Comparison of ENCODE assay signal across 8 cellular contexts in genomic region chr15:85380860-85381535, GRCh38. TPM values are rescaled to one million over a fixed set of nuclear protein-coding genes. Genes with fewer than 3 reads are reported as not detected.
DNase-seq lines count a peak whose midpoint lies in the region; ATAC-seq, FAIRE-seq and TF ChIP-seq lines count a peak whose summit lies in the region.

No MANE protein-coding gene starts in this region.

- TF ChIP-seq EP300 in SK-N-SH (IDR thresholded peaks at IDR 0.05; ENCODE audit: borderline replicate concordance in 1 of 2, low read depth in 1 of 2, low read length in 1 of 2): no peak

- peak overlapping the region; percentile 71 for H3K4me2 ChIP-seq in SK-N-SH

- no peaks in the 10 kb centered on the region for H3K36me3 ChIP-seq in SK-N-SH (replicated peaks in 1 of 2; ENCODE audit: control insufficient read depth in 1 of 2, insufficient read depth in 2 of 2, low read length in 1 of 2)

- H3K36me3 Mint-ChIP-seq in activated naive CD8-positive, alpha-beta T cell treated with anti-CD3 and anti-CD28 coated beads, Interleukin-2, amount 50 U/mL, for 24 hours (ENCODE audit: low read depth): peaks cover 12% of the 10 kb centered on the region

- no peaks in the 10 kb centered on the region for H3K9me3 Mint-ChIP-seq in activated naive CD8-positive, alpha-beta T cell treated with anti-CD3 and anti-CD28 coated beads, Interleukin-2, amount 50 U/mL, for 24 hours

- peaks cover 4% of the 10 kb centered on the region for H3F3A ChIP-seq in SK-N-SH (replicated peaks; ENCODE audit: insufficient read depth)

- TF ChIP-seq CTCF in SK-N-SH (IDR thresholded peaks at IDR 0.05): no peak

- no peaks in the 10 kb centered on the region for H3K27me3 ChIP-seq in SK-N-SH (ENCODE audit: insufficient read depth)

- H3K4me1 ChIP-seq in SK-N-SH (ENCODE audit: control insufficient read depth in 1 of 2, insufficient read depth in 2 of 2, low read depth in 1 of 2, low read length in 1 of 2): peaks cover 6 to 12% of the 10 kb centered on the region in 2 experiments; a peak in 3 of 4 replicates

- CTCF ChIA-PET in SK-N-SH (lab: Yijun Ruan, JAX): no interaction called here

- H2AFZ ChIP-seq in SK-N-SH (ENCODE audit: low read depth): no peak overlapping the region

- peak overlapping the region; percentile 78 for H3K9ac ChIP-seq in SK-N-SH

- 2% methylated on average over 23 of the region's 84 CpGs for WGBS in SK-N-SH (ENCODE audit: low lambda C conversion rate)

- H3K4me3 ChIP-seq in SK-N-SH (ENCODE audit: low read depth in 2 of 2, low read length in 1 of 2) (peak overlapping the region; percentile 79 to 81), iPS-11a (ENCODE audit: low read depth, low read length) (peak overlapping the region; percentile 72)

- POLR2A ChIA-PET in SK-N-SH (lab: Yijun Ruan, JAX): no interaction called here

- ATAC-seq in HG02981 (IDR thresholded peaks at IDR 0.05; ENCODE audit: unreplicated experiment): peak; percentile 27
- peak; percentile 23 for ATAC-seq in activated naive CD8-positive, alpha-beta T cell treated with anti-CD3 and anti-CD28 coated beads, Interleukin-2, amount 50 U/mL, for 24 hours

- no peak for FAIRE-seq in RCC 7860 (lab: Jason Lieb, UNC)

- peaks cover 2% of the 10 kb centered on the region for H3K27me3 Mint-ChIP-seq in activated naive CD8-positive, alpha-beta T cell treated with anti-CD3 and anti-CD28 coated beads, Interleukin-2, amount 50 U/mL, for 24 hours

- H3K27ac Mint-ChIP-seq in activated naive CD8-positive, alpha-beta T cell treated with anti-CD3 and anti-CD28 coated beads, Interleukin-2, amount 50 U/mL, for 24 hours: peak overlapping the region; percentile 93

- H4K20me1 ChIP-seq in SK-N-SH (ENCODE audit: insufficient read depth): peaks cover 43% of the 10 kb centered on the region

- DNase-seq in NCI-H1417 (lab: John Stamatoyannopoulos, UW) (peak in 2 of 3 experiments; percentile 78 to 85), NCI-H1417 treated with DMSO at 0.1 percent for 48 hours (lab: John Stamatoyannopoulos, UW) (no peak), SK-N-SH (peak; percentile 88), RCC 7860 (ENCODE audit: low spot score) (no peak)
- peak; percentile 59 for DNase-seq in activated naive CD8-positive, alpha-beta T cell treated with anti-CD3 and anti-CD28 coated beads, Interleukin-2, amount 50 U/mL, for 24 hours
- DNase-seq in stimulated activated CD4-positive, alpha-beta T cell treated with anti-CD3 and anti-CD28 coated beads, Interleukin-12 subunit alpha, Interleukin-12 subunit beta, amount 100 ng/mL, for 4 hours: peak; percentile 51

- no peak for TF ChIP-seq RAD21 in SK-N-SH (IDR thresholded peaks at IDR 0.05; ENCODE audit: low read length)

- no peaks in the 10 kb centered on the region for H3K9me3 ChIP-seq in SK-N-SH

- H3K79me2 ChIP-seq in SK-N-SH (ENCODE audit: insufficient read depth): peaks cover 51% of the 10 kb centered on the region

- H3K4me1 Mint-ChIP-seq in activated naive CD8-positive, alpha-beta T cell treated with anti-CD3 and anti-CD28 coated beads, Interleukin-2, amount 50 U/mL, for 24 hours: peaks cover 72% of the 10 kb centered on the region

- peak overlapping the region; percentile 87 to 92 for H3K27ac ChIP-seq in SK-N-SH (ENCODE audit: low read depth in 2 of 2, low read length in 1 of 2)

- peak overlapping the region; percentile 90 for H3K4me3 Mint-ChIP-seq in activated naive CD8-positive, alpha-beta T cell treated with anti-CD3 and anti-CD28 coated beads, Interleukin-2, amount 50 U/mL, for 24 hours

- no peaks in the 10 kb centered on the region for H3K9me2 ChIP-seq in SK-N-SH

TF ChIP-seq in SK-N-SH, 30 proteins besides CTCF, POLR2A, EP300 and RAD21:
- no peak for TF ChIP-seq SMC3 (IDR thresholded peaks at IDR 0.05; ENCODE audit: low read depth, low read length)
- no peak for TF ChIP-seq RCOR1 (IDR thresholded peaks at IDR 0.05; ENCODE audit: low read length)
- TF ChIP-seq GATA2 (CRISPR knock-in tag; IDR thresholded peaks at IDR 0.05): no peak
- TF ChIP-seq CHD2 (IDR thresholded peaks at IDR 0.05; ENCODE audit: low read length, partially characterized antibody): no peak
- TF ChIP-seq MXI1 (IDR thresholded peaks at IDR 0.05; ENCODE audit: low read depth, low read length): peak; percentile 31; the same call in 1 of the 2 replicates
- no peak for TF ChIP-seq POLR2AphosphoS5 (IDR thresholded peaks at IDR 0.05; ENCODE audit: low read depth, low read length)
- TF ChIP-seq, protein P1, sequence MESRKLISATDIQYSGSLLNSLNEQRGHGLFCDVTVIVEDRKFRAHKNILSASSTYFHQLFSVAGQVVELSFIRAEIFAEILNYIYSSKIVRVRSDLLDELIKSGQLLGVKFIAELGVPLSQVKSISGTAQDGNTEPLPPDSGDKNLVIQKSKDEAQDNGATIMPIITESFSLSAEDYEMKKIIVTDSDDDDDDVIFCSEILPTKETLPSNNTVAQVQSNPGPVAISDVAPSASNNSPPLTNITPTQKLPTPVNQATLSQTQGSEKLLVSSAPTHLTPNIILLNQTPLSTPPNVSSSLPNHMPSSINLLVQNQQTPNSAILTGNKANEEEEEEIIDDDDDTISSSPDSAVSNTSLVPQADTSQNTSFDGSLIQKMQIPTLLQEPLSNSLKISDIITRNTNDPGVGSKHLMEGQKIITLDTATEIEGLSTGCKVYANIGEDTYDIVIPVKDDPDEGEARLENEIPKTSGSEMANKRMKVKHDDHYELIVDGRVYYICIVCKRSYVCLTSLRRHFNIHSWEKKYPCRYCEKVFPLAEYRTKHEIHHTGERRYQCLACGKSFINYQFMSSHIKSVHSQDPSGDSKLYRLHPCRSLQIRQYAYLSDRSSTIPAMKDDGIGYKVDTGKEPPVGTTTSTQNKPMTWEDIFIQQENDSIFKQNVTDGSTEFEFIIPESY (IDR thresholded peaks at IDR 0.05; ENCODE audit: borderline replicate concordance, low read depth): no peak
- TF ChIP-seq EZH2phosphoT487 (IDR thresholded peaks at IDR 0.05; ENCODE audit: borderline replicate concordance, low read depth): no peak
- TF ChIP-seq SIN3A (IDR thresholded peaks at IDR 0.05; ENCODE audit: borderline replicate concordance, low read depth, low read length): peak; percentile 50; the same call in 1 of the 2 replicates

RNA-seq across cellular contexts. Expression of gene AKAP13, which starts 0.6 kb away (rescaled TPM):
- polyA plus RNA-seq in SK-N-SH (2012; rRNA removed): 6.7 and 8.4 TPM in 2 replicates
- 4.2 and 4.7 TPM in 2 replicates for polyA plus RNA-seq in SK-N-SH (2012; cell fraction: cytosol; rRNA removed)
- 33.8 and 50.9 TPM in 2 replicates for polyA plus RNA-seq in SK-N-SH (2012; cell fraction: nucleus; rRNA removed)

Comparison
In these comparisons a context has a peak if more than half of its experiments do, and no peak if none do; other contexts are left out.
1. DNase-seq: peak in NCI-H1417 (2 of 3), SK-N-SH (single experiment), activated naive CD8-positive, alpha-beta T cell treated with anti-CD3 and anti-CD28 coated beads, Interleukin-2, amount 50 U/mL, for 24 hours (single experiment) and stimulated activated CD4-positive, alpha-beta T cell treated with anti-CD3 and anti-CD28 coated beads, Interleukin-12 subunit alpha, Interleukin-12 subunit beta, amount 100 ng/mL, for 4 hours (single experiment); none in NCI-H1417 treated with DMSO at 0.1 percent for 48 hours (single experiment) and RCC 7860 (single experiment).